ENCODE assay signal across 29 cellular contexts in genomic region chr12:106280101-106280500, GRCh38. TPM values are rescaled to one million over a fixed set of nuclear protein-coding genes. Genes with fewer than 3 reads are reported as not detected.
A peak's percentile ranks its signal among the peaks of the same experiment; 100 is the strongest.
DNase-seq lines count a peak whose midpoint lies in the region; ATAC-seq, FAIRE-seq and TF ChIP-seq lines count a peak whose summit lies in the region.
"Had no signal": no experiment of that assay in that cellular context is flagged by ENCODE, and none has a peak within 500 bp of the region (broad histone marks: within the 10 kb centered on the region; RNA-seq: fewer than 3 reads in every experiment).

No MANE protein-coding gene starts in this region.

- no peaks in the 10 kb centered on the region for H3K4me1 ChIP-seq in GM23338 (ENCODE audit: insufficient read depth)
- H3K4me1 ChIP-seq: SJCRH30 had no signal

- no peaks in the 10 kb centered on the region for H3K27me3 ChIP-seq in GM23338 (ENCODE audit: insufficient read depth)
- H3K27me3 ChIP-seq: SJCRH30 had no signal

- H3K9me2 ChIP-seq in GM23338 (ENCODE audit: insufficient read depth): no peaks in the 10 kb centered on the region

- no peaks in the 10 kb centered on the region for H3F3A ChIP-seq in GM23338 (replicated peaks; ENCODE audit: low read depth)

- H3K36me3 ChIP-seq in GM23338 (ENCODE audit: insufficient read depth): no peaks in the 10 kb centered on the region
- H3K36me3 ChIP-seq: SJCRH30 had no signal

- FAIRE-seq in islet of Langerhans (lab: Jason Lieb, UNC): peak; percentile 97
- FAIRE-seq: A204.1, GM18507, K562 had no signal

- H3K4me3 Mint-ChIP-seq in GM23338: no peak overlapping the region
- H3K4me3 Mint-ChIP-seq: B cell; CD8-positive, alpha-beta memory T cell; H9 had no signal

- H3K79me2 ChIP-seq in GM23338 (replicated peaks; ENCODE audit: insufficient read depth): no peaks in the 10 kb centered on the region

- no peak overlapping the region for H3K4me3 ChIP-seq in GM23338
- H3K4me3 ChIP-seq: GM23248, K562, SJCRH30 had no signal

- H3K27ac ChIP-seq in GM23338 (ENCODE audit: low read depth): no peak overlapping the region
- H3K27ac ChIP-seq: C4-2B, GM23248, SJCRH30 had no signal

- ATAC-seq in GM23338 (no peak), GM21723 (IDR thresholded peaks at IDR 0.05; ENCODE audit: unreplicated experiment) (no peak)
- ATAC-seq: K562, PC-3, Right ventricle myocardium inferior, SK-N-SH treated with all-trans-retinoic acid at 6 μM for 48 hours had no signal

- peaks cover 2% of the 10 kb centered on the region; the same call in 1 of the 3 replicates for H3K4me1 Mint-ChIP-seq in GM23338
- H3K4me1 Mint-ChIP-seq: CD8-positive, alpha-beta memory T cell had no signal

- no peaks in the 10 kb centered on the region for H3K36me3 Mint-ChIP-seq in GM23338 (ENCODE audit: low read depth)

- H3K27ac Mint-ChIP-seq in GM23338: no peak overlapping the region
- H3K27ac Mint-ChIP-seq: B cell; CD8-positive, alpha-beta memory T cell; H9 had no signal

- no peaks in the 10 kb centered on the region for H3K9me3 Mint-ChIP-seq in GM23338
- H3K9me3 Mint-ChIP-seq: H9 had no signal

- TF ChIP-seq CTCF in GM23338 (conservative IDR thresholded peaks at IDR 0.05; ENCODE audit: low read depth in 2 of 2): no peak

- H3K4me2 ChIP-seq in GM23338: no peak overlapping the region

- H4K20me1 ChIP-seq in GM23338 (replicated peaks; ENCODE audit: insufficient read depth): no peaks in the 10 kb centered on the region

- peak; percentile 11 to 56 for DNase-seq in NOMO-1 (lab: John Stamatoyannopoulos, UW; ENCODE audit: unreplicated experiment in 2 of 2)
- DNase-seq in NOMO-1 treated with dmso at 0.1 percent for 144 hours (lab: John Stamatoyannopoulos, UW; ENCODE audit: unreplicated experiment): no peak
- no peak for DNase-seq in GM23338 (ENCODE audit: low spot score)
- DNase-seq in NCI-H510A treated with DMSO at 0.1 percent for 48 hours (lab: John Stamatoyannopoulos, UW): no peak
- no peak for DNase-seq in epidermal melanocyte (ENCODE audit: insufficient read length, low spot score)
- DNase-seq: CD8-positive, alpha-beta memory T cell; DMS 273 treated with DMSO at 0.1 percent for 48 hours; GM23248; H9; Kasumi-1; NCI-H1092 treated with DMSO at 0.1 percent for 48 hours; NCI-H1436; NCI-H187; NCI-H2081 treated with DMSO at 0.1 percent for 48 hours; NCI-H2171; NCI-H226; NCI-H510A; NCI-H774; PC-3; SJCRH30 had no signal

- H3K27me3 Mint-ChIP-seq in GM23338 (ENCODE audit: insufficient read depth, low read depth, poor library complexity): no peaks in the 10 kb centered on the region

- H2AFZ ChIP-seq in GM23338: peak overlapping the region; percentile 24; the same call in 1 of the 2 replicates
- H2AFZ ChIP-seq: GM23248 had no signal

TF ChIP-seq in GM23338, 12 proteins besides CTCF, POLR2A, EP300 and RAD21 (continues in another document):
- no peak for TF ChIP-seq JUNB (IDR thresholded peaks at IDR 0.05; ENCODE audit: unreplicated experiment)
- TF ChIP-seq NANOG (IDR thresholded peaks at IDR 0.05; ENCODE audit: borderline replicate concordance): no peak
- TF ChIP-seq REST (IDR thresholded peaks at IDR 0.05; ENCODE audit: unreplicated experiment): no peak
- no peak for TF ChIP-seq ETS1 (IDR thresholded peaks at IDR 0.05)
- no peak for TF ChIP-seq ZNF331 (CRISPR knock-in tag; IDR thresholded peaks at IDR 0.05; ENCODE audit: low read depth)
- no peak for TF ChIP-seq CREB1 (CRISPR knock-in tag; IDR thresholded peaks at IDR 0.05; ENCODE audit: low read depth)
- TF ChIP-seq EZH2 (IDR thresholded peaks at IDR 0.05; ENCODE audit: low read depth, unreplicated experiment): no peak
- no peak for TF ChIP-seq ZNF114 (CRISPR knock-in tag; IDR thresholded peaks at IDR 0.05)
- no peak for TF ChIP-seq STAT1 (IDR thresholded peaks at IDR 0.05; ENCODE audit: unreplicated experiment)
- TF ChIP-seq POLR2AphosphoS5 (IDR thresholded peaks at IDR 0.05; ENCODE audit: low read depth): no peak

RNA-seq across cellular contexts. Expression of gene TCP11L2, which starts 22.4 kb away (rescaled TPM):
- 4.4 and 5.2 TPM in 2 replicates for total RNA-seq in GM23338 (2014; rRNA removed; shearing (Covaris generic))
- 1.4 and 2.4 TPM in 2 replicates for polyA plus RNA-seq in GM23338 (2016; fragmentation: Nextera tagmentation; extraction: Ambion mirVana)

RNA-seq across cellular contexts. Expression of gene CKAP4, which starts 32.3 kb away (rescaled TPM):
- total RNA-seq in GM23338 (2014; rRNA removed; shearing (Covaris generic)): 54.8 and 58.8 TPM in 2 replicates
- polyA plus RNA-seq in GM23338 (2016; fragmentation: Nextera tagmentation; extraction: Ambion mirVana): 32.3 and 35.2 TPM in 2 replicates

Comparison
In these comparisons a context has a peak if more than half of its experiments do, and no peak if none do; other contexts are left out.
1. DNase-seq: peak in NOMO-1 (2 of 2); none in NOMO-1 treated with dmso at 0.1 percent for 144 hours (single experiment), GM23338 (single experiment), NCI-H510A treated with DMSO at 0.1 percent for 48 hours (single experiment) and epidermal melanocyte (single experiment).